ENCODE assay signal across 19 cellular contexts in genomic region chr7:69631131-69631530, GRCh38. TPM values are rescaled to one million over a fixed set of nuclear protein-coding genes. Genes with fewer than 3 reads are reported as not detected.
DNase-seq lines count a peak whose midpoint lies in the region; ATAC-seq and TF ChIP-seq lines count a peak whose summit lies in the region.
"Had no signal": no experiment of that assay in that cellular context is flagged by ENCODE, and none has a peak within 500 bp of the region (broad histone marks: within the 10 kb centered on the region; RNA-seq: fewer than 3 reads in every experiment).

No MANE protein-coding gene starts in this region.

- no peaks in the 10 kb centered on the region for H3K9me2 ChIP-seq in OCI-LY1 (ENCODE audit: low read depth, low read length)

- peak overlapping the region; percentile 33 for H3K4me3 ChIP-seq in OCI-LY1 (ENCODE audit: low read depth, low read length, poor library complexity, severe bottlenecking)
- peak overlapping the region; percentile 7 for H3K4me3 ChIP-seq in endodermal cell (ENCODE audit: low read length)
- H3K4me3 ChIP-seq: A549 had no signal

- TF ChIP-seq CTCF in OCI-LY1 (IDR thresholded peaks at IDR 0.05; ENCODE audit: low read length) = peak; percentile 6; the same call in 1 of the 2 replicates
- TF ChIP-seq CTCF in endodermal cell (conservative IDR thresholded peaks at IDR 0.05) = no peak
- no peak for TF ChIP-seq CTCF in GM13977 (IDR thresholded peaks at IDR 0.05; ENCODE audit: extremely low read depth, insufficient read depth, missing control alignments)

- H3K4me1 Mint-ChIP-seq in endodermal cell = peaks cover 79% of the 10 kb centered on the region
- peaks cover 15% of the 10 kb centered on the region for H3K4me1 Mint-ChIP-seq in stimulated activated memory B cell treated with anti-CD40 and anti-IgM and Interleukin-4, amounts not matched to agents 10 μg/mL and 1 μg/mL and 100 μg/mL, for 72 hours
- H3K4me1 Mint-ChIP-seq: CD4-positive, alpha-beta memory T cell had no signal

- no peaks in the 10 kb centered on the region for H3K9me3 Mint-ChIP-seq in endodermal cell
- no peaks in the 10 kb centered on the region for H3K9me3 Mint-ChIP-seq in stimulated activated memory B cell treated with anti-CD40 and anti-IgM and Interleukin-4, amounts not matched to agents 10 μg/mL and 1 μg/mL and 100 μg/mL, for 72 hours
- H3K9me3 Mint-ChIP-seq: IgD-negative memory B cell had no signal

- H4K20me1 ChIP-seq in OCI-LY1 (ENCODE audit: insufficient read depth, low read length) = no peaks in the 10 kb centered on the region

- DNase-seq in DMS53 (lab: John Stamatoyannopoulos, UW) (peak; percentile 62), endodermal cell (no peak), GM13977 (ENCODE audit: low spot score) (no peak), dermis blood vessel endothelial cell (no peak)
- DNase-seq: Caco-2; CD4-positive, alpha-beta memory T cell; DMS 273 treated with DMSO at 0.1 percent for 48 hours; MV-4-11; NCI-H1694; NCI-H2081; NCI-H446; NCI-H526; PC-3; SHP77 had no signal

- H3K4me1 ChIP-seq in OCI-LY1 (ENCODE audit: insufficient read depth, low read length, severe bottlenecking) (peaks cover 93% of the 10 kb centered on the region), endodermal cell (ENCODE audit: control insufficient read depth, insufficient read depth, low read length) (peaks cover 11% of the 10 kb centered on the region)
- H3K4me1 ChIP-seq: Caco-2 had no signal

- H3K4me2 ChIP-seq in OCI-LY1 (ENCODE audit: low read length) = peak overlapping the region; percentile 61

- in situ Hi-C loops in GM13977 (cut with MboI; ENCODE audit: low pct_unique_long_range_greater_than_20kb, low sequenced_read_pairs, unreplicated experiment) = loop anchor here (25.0 kb wide), 1 partner anchor 531 kb away; no protein-coding TSS in a partner anchor

- H3K9ac ChIP-seq in OCI-LY1 (ENCODE audit: low read length) (peak overlapping the region; percentile 55), endodermal cell (ENCODE audit: extremely low read depth, low read length, poor library complexity, severe bottlenecking) (no peak overlapping the region)

- H3K79me2 ChIP-seq in OCI-LY1 (ENCODE audit: insufficient read depth, low read length) = peaks cover 98% of the 10 kb centered on the region

- H3K27ac ChIP-seq in OCI-LY1 (ENCODE audit: low read depth, low read length, poor library complexity, severe bottlenecking) (peak overlapping the region; percentile 95), endodermal cell (ENCODE audit: low read depth, low read length) (no peak overlapping the region)
- H3K27ac ChIP-seq: A549 had no signal

- no peak overlapping the region for H3K4me3 Mint-ChIP-seq in endodermal cell
- H3K4me3 Mint-ChIP-seq in stimulated activated memory B cell treated with anti-CD40 and anti-IgM and Interleukin-4, amounts not matched to agents 10 μg/mL and 1 μg/mL and 100 μg/mL, for 72 hours = peak overlapping the region; percentile 29
- H3K4me3 Mint-ChIP-seq: CD4-positive, alpha-beta memory T cell; IgD-negative memory B cell had no signal

- H3K9me3 ChIP-seq in OCI-LY1 (ENCODE audit: low read length) = no peaks in the 10 kb centered on the region
- no peaks in the 10 kb centered on the region for H3K9me3 ChIP-seq in endodermal cell (ENCODE audit: control insufficient read depth, low read length)
- H3K9me3 ChIP-seq: A549, Caco-2 had no signal

- peaks cover 3% of the 10 kb centered on the region for H3K36me3 Mint-ChIP-seq in endodermal cell (ENCODE audit: low read depth)
- no peaks in the 10 kb centered on the region for H3K36me3 Mint-ChIP-seq in stimulated activated memory B cell treated with anti-CD40 and anti-IgM and Interleukin-4, amounts not matched to agents 10 μg/mL and 1 μg/mL and 100 μg/mL, for 72 hours
- H3K36me3 Mint-ChIP-seq: CD4-positive, alpha-beta memory T cell had no signal

- H3K27me3 ChIP-seq in OCI-LY1 (ENCODE audit: insufficient read depth, low read length) = no peaks in the 10 kb centered on the region
- no peaks in the 10 kb centered on the region for H3K27me3 ChIP-seq in endodermal cell (ENCODE audit: control insufficient read depth, insufficient read depth, low read length, poor library complexity, severe bottlenecking)

- WGBS in endodermal cell (ENCODE audit: insufficient coverage in 1 of 2, insufficient read length in 1 of 2), 2 experiments = 90 to 100% methylated on average over 1 to 3 of the region's 3 CpGs

- H2AFZ ChIP-seq in OCI-LY1 (ENCODE audit: low read length) = no peak overlapping the region

- peaks cover 11% of the 10 kb centered on the region; the same call in 1 of the 2 replicates for H3F3A ChIP-seq in OCI-LY1 (ENCODE audit: insufficient read depth, low read length)

- no peak overlapping the region for H3K27ac Mint-ChIP-seq in endodermal cell
- H3K27ac Mint-ChIP-seq in stimulated activated memory B cell treated with anti-CD40 and anti-IgM and Interleukin-4, amounts not matched to agents 10 μg/mL and 1 μg/mL and 100 μg/mL, for 72 hours = peak overlapping the region; percentile 74
- H3K27ac Mint-ChIP-seq: CD4-positive, alpha-beta memory T cell had no signal

- no peaks in the 10 kb centered on the region for H3K36me3 ChIP-seq in OCI-LY1 (ENCODE audit: insufficient read depth, low read length)
- H3K36me3 ChIP-seq in endodermal cell (ENCODE audit: control insufficient read depth, insufficient read depth, low read length) = no peaks in the 10 kb centered on the region

- ATAC-seq in stimulated activated memory B cell treated with anti-CD40 and anti-IgM and Interleukin-4, amounts not matched to agents 10 μg/mL and 1 μg/mL and 100 μg/mL, for 72 hours = peak; percentile 55
- no peak for ATAC-seq in GM18858 (IDR thresholded peaks at IDR 0.05; ENCODE audit: unreplicated experiment)
- ATAC-seq: PC-3 had no signal

- H3K27me3 Mint-ChIP-seq in endodermal cell (ENCODE audit: insufficient read depth) = no peaks in the 10 kb centered on the region
- no peaks in the 10 kb centered on the region for H3K27me3 Mint-ChIP-seq in stimulated activated memory B cell treated with anti-CD40 and anti-IgM and Interleukin-4, amounts not matched to agents 10 μg/mL and 1 μg/mL and 100 μg/mL, for 72 hours
- H3K27me3 Mint-ChIP-seq: CD4-positive, alpha-beta memory T cell; IgD-negative memory B cell had no signal

RNA-seq across cellular contexts. Expression of gene AUTS2, which starts 32.9 kb away (rescaled TPM):
- 100 to 1,000 TPM in 1 of 2 donors, 10 to 100 TPM in 1; 76.8 to 106 TPM for total RNA-seq in endodermal cell
- polyA plus RNA-seq in endodermal cell (2013, experiment 1 of 2) = 120 TPM
- 103 TPM for polyA plus RNA-seq in endodermal cell (2013, experiment 2 of 2)
- total RNA-seq in dermis blood vessel endothelial cell = 0.60 and 1.2 TPM in 2 replicates
- total RNA-seq: PC-3 had no signal

Comparison
In these comparisons a context has a peak if more than half of its experiments do, and no peak if none do; other contexts are left out.
1. RNA of gene AUTS2, which starts 32.9 kb away (total RNA-seq): 76.8 to 106 TPM in endodermal cell; 0.60 to 1.2 TPM in dermis blood vessel endothelial cell; every median in the first group is over 10 times any median in the second.